In the genomic region with DNA sequence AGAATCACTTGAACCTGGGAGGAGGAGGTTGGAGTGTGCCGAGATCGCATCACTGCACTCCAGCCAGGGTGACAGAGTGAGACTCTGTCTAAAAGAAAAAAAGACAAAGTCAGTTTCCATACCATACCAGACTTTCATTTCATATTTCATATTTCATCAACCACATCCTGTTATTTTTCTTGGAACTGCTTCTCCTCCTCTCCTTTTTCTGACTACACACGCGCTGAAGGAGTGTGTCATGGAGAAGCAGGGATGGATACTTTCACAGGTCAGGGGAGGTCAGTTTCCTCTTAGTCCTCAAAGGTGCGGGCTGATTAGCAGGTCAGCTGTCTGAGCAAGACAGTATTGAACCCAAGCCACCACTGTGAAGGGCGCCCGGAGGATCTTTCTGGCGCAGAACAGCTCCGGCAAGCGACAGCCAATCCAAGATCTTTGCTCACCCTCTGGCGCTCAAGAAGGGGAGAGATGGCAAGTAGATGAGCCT, we compare ENCODE assay signal across 11 cellular contexts. TPM values are rescaled to one million over a fixed set of nuclear protein-coding genes. Genes with fewer than 3 reads are reported as not detected.
DNase-seq lines count a peak whose midpoint lies in the region; ATAC-seq lines count a peak whose summit lies in the region.
"Had no signal": no experiment of that assay in that cellular context is flagged by ENCODE, and none has a peak within 500 bp of the region (broad histone marks: within the 10 kb centered on the region; RNA-seq: fewer than 3 reads in every experiment).

No MANE protein-coding gene starts in this region.

- peaks cover 16% of the 10 kb centered on the region for H3K36me3 Mint-ChIP-seq in activated CD4-positive, alpha-beta T cell treated with anti-CD3 and anti-CD28 coated beads, Interleukin-2, amount 10 ng/mL, durations not matched to agents 24 days and 14 days (ENCODE audit: low read depth)
- H3K36me3 Mint-ChIP-seq in stimulated activated naive B cell treated with anti-CD40 and anti-IgM and Interleukin-4, amounts not matched to agents 10 μg/mL and 1 μg/mL and 100 μg/mL, for 72 hours = peaks cover 16 to 29% of the 10 kb centered on the region in 2 donors

- intact Hi-C loops in activated CD4-positive, alpha-beta T cell treated with anti-CD3 and anti-CD28 coated beads, Interleukin-2, amount 10 ng/mL, durations not matched to agents 24 days and 14 days (cut with micrococcal nuclease) = loop anchor here (1.0 to 10.0 kb wide), 5 partner anchors 17 to 200 kb away; a partner anchor contains a TSS

- no peaks in the 10 kb centered on the region for H3K27me3 Mint-ChIP-seq in activated CD4-positive, alpha-beta T cell treated with anti-CD3 and anti-CD28 coated beads, Interleukin-2, amount 10 ng/mL, durations not matched to agents 24 days and 14 days
- peaks cover 0 to 19% of the 10 kb centered on the region in 2 donors for H3K27me3 Mint-ChIP-seq in stimulated activated naive B cell treated with anti-CD40 and anti-IgM and Interleukin-4, amounts not matched to agents 10 μg/mL and 1 μg/mL and 100 μg/mL, for 72 hours

- peak; percentile 64 to 66 for ATAC-seq in stimulated activated naive B cell treated with anti-CD40 and anti-IgM and Interleukin-4, amounts not matched to agents 10 μg/mL and 1 μg/mL and 100 μg/mL, for 72 hours (replicated peaks)
- ATAC-seq: left lobe of liver had no signal

- peak; percentile 80 for DNase-seq in activated CD4-positive, alpha-beta T cell treated with anti-CD3 and anti-CD28 coated beads, Interleukin-2, amount 10 ng/mL, durations not matched to agents 24 days and 14 days
- no peak for DNase-seq in activated CD4-positive, alpha-beta T cell treated with anti-CD3 and anti-CD28 coated beads for 4 hours
- DNase-seq in activated CD4-positive, alpha-beta T cell treated with anti-CD3 and anti-CD28 coated beads, Interleukin-2, amount 50 U/mL, for 48 hours = peak; percentile 26 to 39
- DNase-seq in dermis blood vessel endothelial cell (peak; percentile 32), HuH-7 (ENCODE audit: low spot score) (no peak), LoVo (ENCODE audit: low spot score) (no peak), HuH-7.5 (ENCODE audit: low spot score) (no peak)
- DNase-seq in stimulated activated naive B cell treated with anti-CD40 and anti-IgM and Interleukin-4, amounts not matched to agents 10 μg/mL and 1 μg/mL and 100 μg/mL, for 72 hours = no peak
- DNase-seq: ACHN, esophagus squamous epithelium had no signal

- H3K4me3 Mint-ChIP-seq in activated CD4-positive, alpha-beta T cell treated with anti-CD3 and anti-CD28 coated beads, Interleukin-2, amount 10 ng/mL, durations not matched to agents 24 days and 14 days = peak overlapping the region; percentile 80
- H3K4me3 Mint-ChIP-seq in stimulated activated naive B cell treated with anti-CD40 and anti-IgM and Interleukin-4, amounts not matched to agents 10 μg/mL and 1 μg/mL and 100 μg/mL, for 72 hours = peak overlapping the region; percentile 35 to 40

- peak overlapping the region; percentile 95 for H3K27ac Mint-ChIP-seq in activated CD4-positive, alpha-beta T cell treated with anti-CD3 and anti-CD28 coated beads, Interleukin-2, amount 10 ng/mL, durations not matched to agents 24 days and 14 days
- peak overlapping the region; percentile 38 for H3K27ac Mint-ChIP-seq in stimulated activated naive B cell treated with anti-CD40 and anti-IgM and Interleukin-4, amounts not matched to agents 10 μg/mL and 1 μg/mL and 100 μg/mL, for 72 hours

- peaks cover 29% of the 10 kb centered on the region for H3K4me1 Mint-ChIP-seq in activated CD4-positive, alpha-beta T cell treated with anti-CD3 and anti-CD28 coated beads, Interleukin-2, amount 10 ng/mL, durations not matched to agents 24 days and 14 days
- H3K4me1 Mint-ChIP-seq in stimulated activated naive B cell treated with anti-CD40 and anti-IgM and Interleukin-4, amounts not matched to agents 10 μg/mL and 1 μg/mL and 100 μg/mL, for 72 hours = peaks cover 7 to 9% of the 10 kb centered on the region in 2 donors

- H3K9me3 Mint-ChIP-seq in activated CD4-positive, alpha-beta T cell treated with anti-CD3 and anti-CD28 coated beads, Interleukin-2, amount 10 ng/mL, durations not matched to agents 24 days and 14 days = peaks cover 10% of the 10 kb centered on the region
- H3K9me3 Mint-ChIP-seq in stimulated activated naive B cell treated with anti-CD40 and anti-IgM and Interleukin-4, amounts not matched to agents 10 μg/mL and 1 μg/mL and 100 μg/mL, for 72 hours = peaks cover 17 to 26% of the 10 kb centered on the region in 2 donors

RNA-seq across cellular contexts. Expression of a gene that starts 19.0 kb away (rescaled TPM):
- 22.2 and 24.3 TPM in 2 replicates for total RNA-seq in activated CD4-positive, alpha-beta T cell treated with anti-CD3 and anti-CD28 coated beads, Interleukin-2, amount 10 ng/mL, durations not matched to agents 24 days and 14 days
- 29.6 and 34.7 TPM in 2 replicates for total RNA-seq in dermis blood vessel endothelial cell

Comparison
In these comparisons a context has a peak if more than half of its experiments do, and no peak if none do; other contexts are left out.
1. DNase-seq: peak in activated CD4-positive, alpha-beta T cell treated with anti-CD3 and anti-CD28 coated beads, Interleukin-2, amount 10 ng/mL, durations not matched to agents 24 days and 14 days (single experiment), activated CD4-positive, alpha-beta T cell treated with anti-CD3 and anti-CD28 coated beads, Interleukin-2, amount 50 U/mL, for 48 hours (2 of 2) and dermis blood vessel endothelial cell (single experiment); none in activated CD4-positive, alpha-beta T cell treated with anti-CD3 and anti-CD28 coated beads for 4 hours (0 of 2), stimulated activated naive B cell treated with anti-CD40 and anti-IgM and Interleukin-4, amounts not matched to agents 10 μg/mL and 1 μg/mL and 100 μg/mL, for 72 hours (single experiment), HuH-7 (single experiment), LoVo (single experiment) and HuH-7.5 (single experiment).